Comparison of ENCODE assay signal across 13 cellular contexts in the genomic region with DNA sequence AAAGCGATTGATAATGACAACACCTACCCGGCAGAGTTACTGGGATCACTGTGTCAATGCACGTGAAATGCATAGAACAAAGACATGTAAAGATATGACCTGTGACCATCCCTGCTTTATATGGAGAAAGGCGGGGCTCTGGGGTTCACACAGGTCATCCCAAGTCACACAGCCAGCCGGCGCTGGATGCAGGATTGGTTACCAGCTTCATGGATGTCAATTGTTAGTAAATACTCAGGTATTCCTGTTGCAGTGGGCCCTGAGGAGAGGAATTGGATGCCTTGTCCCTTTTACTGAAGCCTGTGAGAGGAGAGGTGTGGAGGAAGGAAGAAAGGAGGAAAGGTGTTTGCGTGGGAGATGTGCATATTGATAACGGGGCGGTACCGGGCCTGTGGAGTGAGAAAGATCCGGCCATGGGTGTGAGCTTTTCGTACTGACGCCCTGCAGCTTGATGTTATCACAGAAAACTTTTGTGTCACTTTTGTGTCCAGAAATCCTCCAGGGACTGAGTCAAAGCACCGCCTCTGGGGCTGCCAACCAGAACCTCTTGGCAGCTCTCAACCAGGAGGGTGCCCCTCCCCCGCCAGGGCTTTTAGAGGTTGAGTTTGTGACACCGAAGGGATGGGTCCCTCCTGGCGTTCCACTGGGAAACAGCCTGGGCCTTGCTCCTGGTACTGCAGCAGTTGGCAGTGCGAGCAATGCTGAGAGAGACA.
DNase-seq lines count a peak whose midpoint lies in the region; ATAC-seq, FAIRE-seq and TF ChIP-seq lines count a peak whose summit lies in the region.
"Had no signal": no experiment of that assay in that cellular context is flagged by ENCODE, and none has a peak within 500 bp of the region (broad histone marks: within the 10 kb centered on the region; RNA-seq: fewer than 3 reads in every experiment).

No MANE protein-coding gene starts in this region.

- H3K27ac ChIP-seq in HepG2 (ENCODE audit: extremely low read length, insufficient read depth, low read length) (no peak overlapping the region), right lobe of liver (no peak overlapping the region), esophagus squamous epithelium (peak overlapping the region in 3 of 4 donors; percentile 3 to 64 (median 59))

- TF ChIP-seq CTCF in HepG2 (CRISPR knock-in tag; IDR thresholded peaks at IDR 0.05) (no peak), right lobe of liver (IDR thresholded peaks at IDR 0.05) (no peak), esophagus squamous epithelium (IDR thresholded peaks at IDR 0.05) (peak in 1 of 6 experiments; percentile 8), neural crest cell (conservative IDR thresholded peaks at IDR 0.05) (no peak)

- peak overlapping the region in 2 of 3 experiments; percentile 2 to 51; a peak in 5 of 6 replicates for H3K4me3 ChIP-seq in HepG2 (replicated peaks in 1 of 3; ENCODE audit: insufficient read depth in 1 of 3, low read depth in 2 of 3, low read length in 3 of 3)
- no peak overlapping the region for H3K4me3 ChIP-seq in right lobe of liver
- H3K4me3 ChIP-seq in esophagus squamous epithelium: peak overlapping the region in 1 of 4 donors; percentile 26

- H2AFZ ChIP-seq in HepG2 (ENCODE audit: low read length): no peak overlapping the region

- peak overlapping the region; percentile 4; the same call in 1 of the 2 replicates for H3K9ac ChIP-seq in HepG2 (ENCODE audit: insufficient read depth, low read depth, low read length)

- no peaks in the 10 kb centered on the region for H3K27me3 Mint-ChIP-seq in neural crest cell (ENCODE audit: low read depth)

- H3K27me3 ChIP-seq in HepG2 (ENCODE audit: control insufficient read depth in 1 of 2, insufficient read depth in 2 of 2, low read length in 2 of 2) (peaks cover 0 to 54% of the 10 kb centered on the region in 2 experiments; a peak in 3 of 5 replicates), right lobe of liver (no peaks in the 10 kb centered on the region), esophagus squamous epithelium (no peaks in the 10 kb centered on the region)

- ATAC-seq in HepG2: peak; percentile 67
- no peak for ATAC-seq in right lobe of liver
- no peak for ATAC-seq in HG03439 (IDR thresholded peaks at IDR 0.05; ENCODE audit: unreplicated experiment)

- BruUV-seq in HepG2 (replicated peaks; lab: Mats Ljungman, UMichigan): no TSS peak

- DNase-seq in HepG2 (ENCODE audit: low spot score) (peak; percentile 45), right lobe of liver (no peak), esophagus squamous epithelium (lab: John Stamatoyannopoulos, UW) (no peak), neural crest cell (ENCODE audit: low read depth, low spot score) (no peak), ureter (ENCODE audit: low spot score) (peak; percentile 54), DMS114 treated with DMSO at 0.1 percent for 48 hours (lab: John Stamatoyannopoulos, UW; ENCODE audit: unreplicated experiment) (no peak), HCEC 1CT (no peak)
- DNase-seq: ACHN; activated CD4-positive, alpha-beta T cell treated with anti-CD3 and anti-CD28 coated beads, Interleukin-2, amount 10 ng/mL, durations not matched to agents 7 days and 5 days; NCI-H526 treated with DMSO at 0.1 percent for 48 hours had no signal

- intact Hi-C loops in HepG2 (cut with micrococcal nuclease; ENCODE audit: unreplicated experiment) (no loop called here), right lobe of liver (cut with DNase I) (no loop called here), esophagus squamous epithelium (cut with DNase I) (no loop called here)

- H4K20me1 ChIP-seq in HepG2 (ENCODE audit: insufficient read depth, low read length): no peaks in the 10 kb centered on the region

- no peaks in the 10 kb centered on the region for H3K79me2 ChIP-seq in HepG2 (ENCODE audit: insufficient read depth, low read length)

- H3K36me3 Mint-ChIP-seq in neural crest cell (ENCODE audit: low read depth): no peaks in the 10 kb centered on the region

- no peaks in the 10 kb centered on the region for H3K36me3 ChIP-seq in HepG2 (replicated peaks in 1 of 2; ENCODE audit: control insufficient read depth in 1 of 2, insufficient read depth in 2 of 2, low read length in 2 of 2)
- no peaks in the 10 kb centered on the region for H3K36me3 ChIP-seq in right lobe of liver
- H3K36me3 ChIP-seq in esophagus squamous epithelium: peaks cover 0 to 38% (median 0%) of the 10 kb centered on the region in 3 donors

- TF ChIP-seq RAD21 in HepG2 (CRISPR knock-in tag; IDR thresholded peaks at IDR 0.05): no peak

- peaks cover 67% of the 10 kb centered on the region for H3K4me1 Mint-ChIP-seq in neural crest cell

- no peaks in the 10 kb centered on the region for H3K9me3 ChIP-seq in HepG2 (ENCODE audit: low read length)
- no peaks in the 10 kb centered on the region for H3K9me3 ChIP-seq in right lobe of liver
- H3K9me3 ChIP-seq in esophagus squamous epithelium: no peaks in the 10 kb centered on the region

- TF ChIP-seq POLR2A in HepG2 (IDR thresholded peaks at IDR 0.05; ENCODE audit: insufficient read depth in 1 of 2, low read depth in 2 of 2, low read length in 2 of 2): no peak
- TF ChIP-seq POLR2A in right lobe of liver (IDR thresholded peaks at IDR 0.05): no peak
- no peak for TF ChIP-seq POLR2A in esophagus squamous epithelium (IDR thresholded peaks at IDR 0.05)

- H3K4me2 ChIP-seq in HepG2 (ENCODE audit: low read depth, low read length): peak overlapping the region; percentile 68

- TF ChIP-seq EP300 in HepG2 (IDR thresholded peaks at IDR 0.05; ENCODE audit: low read depth in 2 of 2, low read length in 2 of 2) (no peak), HepG2 (CRISPR knock-in tag; IDR thresholded peaks at IDR 0.05; ENCODE audit: borderline replicate concordance) (no peak)

- no peaks in the 10 kb centered on the region for H3K9me3 Mint-ChIP-seq in neural crest cell
- H3K9me3 Mint-ChIP-seq: activated CD4-positive, alpha-beta T cell treated with anti-CD3 and anti-CD28 coated beads, Interleukin-2, amount 10 ng/mL, durations not matched to agents 7 days and 5 days; activated T-helper 2 cell treated with anti-CD3 and anti-CD28 coated beads, Interferon-gamma antibody, Interleukin-2, Interleukin-4, amounts not matched to agents 10 μg/mL and 5 μg/mL and 100 μg/mL, durations not matched to agents 14 hours and 24 hours and 36 hours had no signal

- H3K4me1 ChIP-seq in HepG2 (ENCODE audit: insufficient read depth, low read length): peaks cover 22% of the 10 kb centered on the region
- no peaks in the 10 kb centered on the region for H3K4me1 ChIP-seq in right lobe of liver
- peaks cover 0 to 46% (median 13%) of the 10 kb centered on the region in 3 donors for H3K4me1 ChIP-seq in esophagus squamous epithelium

- peak overlapping the region; percentile 74 for H3K4me3 Mint-ChIP-seq in neural crest cell
- H3K4me3 Mint-ChIP-seq: activated CD4-positive, alpha-beta T cell treated with anti-CD3 and anti-CD28 coated beads, Interleukin-2, amount 10 ng/mL, durations not matched to agents 7 days and 5 days had no signal

- no peak for FAIRE-seq in HepG2 (lab: Jason Lieb, UNC)
- FAIRE-seq: bronchial epithelial cell had no signal

- POLR2A ChIA-PET in HepG2 (lab: Yijun Ruan, JAX): no interaction called here

- peak overlapping the region; percentile 98 for H3K27ac Mint-ChIP-seq in neural crest cell (ENCODE audit: unreplicated experiment)
- H3K27ac Mint-ChIP-seq: activated CD4-positive, alpha-beta T cell treated with anti-CD3 and anti-CD28 coated beads, Interleukin-2, amount 10 ng/mL, durations not matched to agents 7 days and 5 days; activated T-helper 2 cell treated with anti-CD3 and anti-CD28 coated beads, Interferon-gamma antibody, Interleukin-2, Interleukin-4, amounts not matched to agents 10 μg/mL and 5 μg/mL and 100 μg/mL, durations not matched to agents 14 hours and 24 hours and 36 hours had no signal

- in situ Hi-C loops in HepG2 (cut with HindIII; ENCODE audit: extremely low pct_ligation_motif_present, low pct_unique_long_range_greater_than_20kb): no loop called here

- CTCF ChIA-PET in HepG2 (lab: Yijun Ruan, JAX; ENCODE audit: low intra/inter-chr PET ratio, low total read pairs): no interaction called here

- 10% methylated on average over 17 of the region's 18 CpGs for WGBS in HepG2 (ENCODE audit: low lambda C conversion rate)
- WGBS in right lobe of liver (ENCODE audit: insufficient coverage, low coverage, low lambda C conversion rate, missing lambda C conversion rate): 60% methylated on average over 6 of the region's 18 CpGs
- WGBS in esophagus squamous epithelium, 2 donors: 45 to 47% methylated on average over 14 to 15 of the region's 18 CpGs

TF ChIP-seq in HepG2, 621 proteins besides CTCF, POLR2A, EP300 and RAD21 (continues in another document):
- TF ChIP-seq GABPB1 (CRISPR knock-in tag; IDR thresholded peaks at IDR 0.05) (no peak), ZNF143 (CRISPR knock-in tag; IDR thresholded peaks at IDR 0.05) (0 out of 2 replicates have a peak, but pooled peaks have one; percentile 27), KDM4B (CRISPR knock-in tag; IDR thresholded peaks at IDR 0.05) (no peak), ARNTL (CRISPR knock-in tag; IDR thresholded peaks at IDR 0.05) (no peak), STAT5B (CRISPR knock-in tag; IDR thresholded peaks at IDR 0.05) (no peak), LCORL (IDR thresholded peaks at IDR 0.05) (no peak), LCORL (CRISPR knock-in tag; IDR thresholded peaks at IDR 0.05) (no peak), TBX3 (IDR thresholded peaks at IDR 0.05; ENCODE audit: borderline replicate concordance) (peak; percentile 39; the same call in 1 of the 2 replicates), ZNF569 (CRISPR knock-in tag; IDR thresholded peaks at IDR 0.05; ENCODE audit: borderline replicate concordance) (no peak), SOX6 (IDR thresholded peaks at IDR 0.05) (no peak), SOX6 (CRISPR knock-in tag; IDR thresholded peaks at IDR 0.05) (peak; percentile 31; the same call in 1 of the 2 replicates), ZNF350 (CRISPR knock-in tag; IDR thresholded peaks at IDR 0.05; ENCODE audit: borderline replicate concordance, low read depth) (0 out of 2 replicates have a peak, but pooled peaks have one; percentile 52)
- TF ChIP-seq, protein P1, sequence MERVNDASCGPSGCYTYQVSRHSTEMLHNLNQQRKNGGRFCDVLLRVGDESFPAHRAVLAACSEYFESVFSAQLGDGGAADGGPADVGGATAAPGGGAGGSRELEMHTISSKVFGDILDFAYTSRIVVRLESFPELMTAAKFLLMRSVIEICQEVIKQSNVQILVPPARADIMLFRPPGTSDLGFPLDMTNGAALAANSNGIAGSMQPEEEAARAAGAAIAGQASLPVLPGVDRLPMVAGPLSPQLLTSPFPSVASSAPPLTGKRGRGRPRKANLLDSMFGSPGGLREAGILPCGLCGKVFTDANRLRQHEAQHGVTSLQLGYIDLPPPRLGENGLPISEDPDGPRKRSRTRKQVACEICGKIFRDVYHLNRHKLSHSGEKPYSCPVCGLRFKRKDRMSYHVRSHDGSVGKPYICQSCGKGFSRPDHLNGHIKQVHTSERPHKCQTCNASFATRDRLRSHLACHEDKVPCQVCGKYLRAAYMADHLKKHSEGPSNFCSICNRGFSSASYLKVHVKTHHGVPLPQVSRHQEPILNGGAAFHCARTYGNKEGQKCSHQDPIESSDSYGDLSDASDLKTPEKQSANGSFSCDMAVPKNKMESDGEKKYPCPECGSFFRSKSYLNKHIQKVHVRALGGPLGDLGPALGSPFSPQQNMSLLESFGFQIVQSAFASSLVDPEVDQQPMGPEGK (CRISPR knock-in tag; IDR thresholded peaks at IDR 0.05): no peak

Comparison
In these comparisons a context has a peak if more than half of its experiments do, and no peak if none do; other contexts are left out.
1. DNase-seq: peak in HepG2 (single experiment) and ureter (single experiment); none in right lobe of liver (0 of 3), esophagus squamous epithelium (single experiment), neural crest cell (single experiment), DMS114 treated with DMSO at 0.1 percent for 48 hours (single experiment) and HCEC 1CT (single experiment).
2. H3K4me3 ChIP-seq: peak in HepG2 (2 of 3); none in right lobe of liver (0 of 3).
3. H3K27ac ChIP-seq: peak in esophagus squamous epithelium (3 of 4); none in HepG2 (single experiment) and right lobe of liver (0 of 3).